9 cellular contexts compared by ENCODE assay signal in genomic region chr2:174764281-174765063, GRCh38.
DNase-seq lines count a peak whose midpoint lies in the region; ATAC-seq lines count a peak whose summit lies in the region.
"Had no signal": no experiment of that assay in that cellular context is flagged by ENCODE, and none has a peak within 500 bp of the region (broad histone marks: within the 10 kb centered on the region; RNA-seq: fewer than 3 reads in every experiment).

Gene CHRNA1 (minus strand): TSS chr2:174764472. CDS start chr2:174764394, 78 bp downstream.

- DNase-seq in DMS53 treated with DMSO at 0.1 percent for 48 hours (lab: John Stamatoyannopoulos, UW; ENCODE audit: unreplicated experiment), result peak; percentile 61
- DNase-seq in NCI-H82 treated with DMSO at 0.1 percent for 48 hours (lab: John Stamatoyannopoulos, UW; ENCODE audit: unreplicated experiment), result peak; percentile 66
- peak; percentile 66 for DNase-seq in islet precursor cell
- DNase-seq in ecto neural progenitor cell (ENCODE audit: low spot score), result no peak
- no peak for DNase-seq in NCI-H446 treated with DMSO at 0.1 percent for 48 hours (lab: John Stamatoyannopoulos, UW)
- DNase-seq: activated naive CD8-positive, alpha-beta T cell treated with anti-CD3 and anti-CD28 coated beads, Interleukin-2, amount 10 ng/mL, durations not matched to agents 7 days and 5 days had no signal

- ATAC-seq in HG02973 (IDR thresholded peaks at IDR 0.05; ENCODE audit: unreplicated experiment) (peak; percentile 61), HG02623 (IDR thresholded peaks at IDR 0.05; ENCODE audit: unreplicated experiment) (no peak), HG02885 (IDR thresholded peaks at IDR 0.05; ENCODE audit: poor library complexity, unreplicated experiment) (no peak)

Comparison
In these comparisons a context has a peak if more than half of its experiments do, and no peak if none do; other contexts are left out.
1. DNase-seq: peak in DMS53 treated with DMSO at 0.1 percent for 48 hours (single experiment), NCI-H82 treated with DMSO at 0.1 percent for 48 hours (single experiment) and islet precursor cell (single experiment); none in ecto neural progenitor cell (single experiment) and NCI-H446 treated with DMSO at 0.1 percent for 48 hours (single experiment).